ENCODE assay signal across 8 cellular contexts in the genomic region with DNA sequence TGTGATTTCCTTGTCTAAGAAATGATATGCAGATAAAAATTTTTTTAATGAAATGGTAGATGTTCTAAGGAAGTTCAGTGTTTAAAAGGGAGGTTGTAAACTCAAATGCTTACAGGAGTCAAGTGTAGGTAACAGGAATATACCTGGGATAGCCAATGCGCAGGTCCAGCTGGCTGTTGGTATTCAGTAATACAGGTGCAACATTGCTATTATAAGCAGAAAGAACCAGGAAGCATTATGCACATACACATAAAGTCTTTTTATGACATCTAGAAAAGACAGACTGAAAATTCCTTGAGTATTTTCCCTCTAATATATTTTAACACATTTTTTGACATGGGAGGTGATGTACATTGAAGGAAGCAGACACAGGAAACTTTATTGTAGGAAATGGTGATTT. TPM values are rescaled to one million over a fixed set of nuclear protein-coding genes. Genes with fewer than 3 reads are reported as not detected.
"Had no signal": no experiment of that assay in that cellular context is flagged by ENCODE, and none has a peak within 500 bp of the region (broad histone marks: within the 10 kb centered on the region; RNA-seq: fewer than 3 reads in every experiment).

No MANE protein-coding gene starts in this region.

- FAIRE-seq: H1, H54, HTR-8/SVneo, K562 had no signal

- DNase-seq: H9, HCEC 1CT, IMR-90 had no signal

- H3K4me3 ChIP-seq: GM23338, K562 had no signal

- ATAC-seq: GM23338, K562 had no signal

RNA-seq across cellular contexts. Expression of a gene that starts 43.6 kb away (rescaled TPM):
- total RNA-seq: GM23338, H1, H9, IMR-90, K562 had no signal
- polyA plus RNA-seq: GM23338 had no signal
